Comparison of ENCODE assay signal across 9 cellular contexts in genomic region chr17:7989781-7990655, GRCh38. TPM values are rescaled to one million over a fixed set of nuclear protein-coding genes. Genes with fewer than 3 reads are reported as not detected.
DNase-seq lines count a peak whose midpoint lies in the region; ATAC-seq and TF ChIP-seq lines count a peak whose summit lies in the region.
"Had no signal": no experiment of that assay in that cellular context is flagged by ENCODE, and none has a peak within 500 bp of the region (broad histone marks: within the 10 kb centered on the region; RNA-seq: fewer than 3 reads in every experiment).

No MANE protein-coding gene starts in this region.

- H3K27ac ChIP-seq in RWPE1 (peak overlapping the region; percentile 57), foreskin keratinocyte (no peak overlapping the region), neural progenitor cell (no peak overlapping the region), stomach smooth muscle (ENCODE audit: low read length) (no peak overlapping the region)

- POLR2A ChIA-PET in Caco-2 (lab: Charles Lee): no interaction called here
- POLR2A ChIA-PET in RWPE1 (lab: Yijun Ruan, JAX; ENCODE audit: low non-redundant PET): no interaction called here

- no peak overlapping the region for H3K27ac Mint-ChIP-seq in Caco-2 (ENCODE audit: unreplicated experiment)
- H3K27ac Mint-ChIP-seq in neural progenitor cell: no peak overlapping the region

- H3K9ac ChIP-seq in neural progenitor cell (no peak overlapping the region), stomach smooth muscle (ENCODE audit: low read length in 2 of 2) (peak overlapping the region in 1 of 2 donors; percentile 21)

- H3K36me3 ChIP-seq in Caco-2 (ENCODE audit: control insufficient read depth, insufficient read depth, low read length) (no peaks in the 10 kb centered on the region), neural progenitor cell (no peaks in the 10 kb centered on the region), stomach smooth muscle (ENCODE audit: control insufficient read depth in 2 of 2, insufficient read depth in 2 of 2, low read length in 2 of 2) (no peaks in the 10 kb centered on the region)

- H3K4me3 Mint-ChIP-seq in Caco-2 (ENCODE audit: unreplicated experiment): peak overlapping the region; percentile 61
- H3K4me3 Mint-ChIP-seq in neural progenitor cell: peak overlapping the region; percentile 81

- no peaks in the 10 kb centered on the region for H3K79me2 ChIP-seq in neural progenitor cell (ENCODE audit: low read depth)

- H3K4me3 ChIP-seq in Caco-2 (ENCODE audit: low read depth, low read length) (peak overlapping the region; percentile 57), neural progenitor cell (peak overlapping the region; percentile 56), stomach smooth muscle (ENCODE audit: low read length in 2 of 2) (peak overlapping the region; percentile 58 to 72)

- peaks cover 11% of the 10 kb centered on the region for H3F3A ChIP-seq in neural progenitor cell (ENCODE audit: low read depth)

- H3K27me3 Mint-ChIP-seq in Caco-2 (ENCODE audit: insufficient read depth, unreplicated experiment) (no peaks in the 10 kb centered on the region), neural progenitor cell (ENCODE audit: insufficient read depth, low read depth) (peaks cover 14% of the 10 kb centered on the region)

- H3K27me3 ChIP-seq in Caco-2 (replicated peaks; ENCODE audit: control insufficient read depth, insufficient read depth, low read length) (no peaks in the 10 kb centered on the region), foreskin keratinocyte (no peaks in the 10 kb centered on the region), neural progenitor cell (peaks cover 20% of the 10 kb centered on the region), stomach smooth muscle (ENCODE audit: control insufficient read depth in 1 of 2, insufficient read depth in 2 of 2, low read length in 2 of 2) (peaks cover 0 to 7% of the 10 kb centered on the region in 2 donors)

- TF ChIP-seq CTCF in Caco-2 (IDR thresholded peaks at IDR 0.05; ENCODE audit: insufficient read depth in 1 of 2, low read depth in 1 of 2, low read length in 1 of 2, severe bottlenecking in 1 of 2, unreplicated experiment in 1 of 2) (peak; percentile 75 to 80), RWPE1 (conservative IDR thresholded peaks at IDR 0.05; ENCODE audit: low read depth) (peak; percentile 94), foreskin keratinocyte (conservative IDR thresholded peaks at IDR 0.05) (peak; percentile 92), neural progenitor cell (IDR thresholded peaks at IDR 0.05) (peak; percentile 95)

- BruUV-seq in Caco-2 (replicated peaks; lab: Mats Ljungman, UMichigan): no TSS peak

- peak; percentile 44 for ATAC-seq in GM19468 (IDR thresholded peaks at IDR 0.05; ENCODE audit: extremely low read depth, unreplicated experiment)
- peak; percentile 66 for ATAC-seq in foreskin keratinocyte

- DNase-seq in Caco-2 (peak; percentile 66 to 88), KG1 (lab: John Stamatoyannopoulos, UW) (peak; percentile 22), RWPE1 (ENCODE audit: low spot score) (peak; percentile 84), foreskin keratinocyte (peak in 1 of 2 donors; percentile 64), neural progenitor cell (ENCODE audit: low spot score) (peak; percentile 89)
- DNase-seq in activated effector memory CD4-positive, alpha-beta T cell treated with anti-CD3 and anti-CD28 coated beads, Interleukin-2, amount 50 U/mL, for 16 hours: peak; percentile 98

- H3K9me3 Mint-ChIP-seq in Caco-2 (ENCODE audit: unreplicated experiment) (no peaks in the 10 kb centered on the region), neural progenitor cell (peaks cover 7% of the 10 kb centered on the region)

- no peaks in the 10 kb centered on the region for H3K4me1 ChIP-seq in Caco-2
- no peaks in the 10 kb centered on the region for H3K4me1 ChIP-seq in foreskin keratinocyte
- no peaks in the 10 kb centered on the region for H3K4me1 ChIP-seq in neural progenitor cell
- H3K4me1 ChIP-seq in stomach smooth muscle (ENCODE audit: control insufficient read depth, insufficient read depth, low read length): peaks cover 7% of the 10 kb centered on the region

- intact Hi-C loops in Caco-2 (cut with micrococcal nuclease; ENCODE audit: unreplicated experiment): loop anchor here (1.0 to 10.0 kb wide), 5 partner anchors 51 to 245 kb away; partner anchors contain the start of genes CNTROB and TRAPPC1

- H3K9me3 ChIP-seq in Caco-2 (no peaks in the 10 kb centered on the region), neural progenitor cell (ENCODE audit: low read depth) (no peaks in the 10 kb centered on the region), stomach smooth muscle (ENCODE audit: control insufficient read depth in 2 of 2, low read length in 2 of 2) (no peaks in the 10 kb centered on the region)

- peak overlapping the region; percentile 90 for H3K4me2 ChIP-seq in neural progenitor cell

- CTCF ChIA-PET in Caco-2 (lab: Charles Lee): interaction anchor here (0.6 to 2.6 kb wide), 11 partner anchors 12 to 246 kb away, joined by 3 to 21 read pairs (median 4); partner anchors contain the start of genes CNTROB, GUCY2D, RNF227 and TRAPPC1
- CTCF ChIA-PET in RWPE1 (lab: Yijun Ruan, JAX): interaction anchor here (0.5 to 2.9 kb wide), 49 partner anchors 7 to 482 kb away, joined by 3 to 31 read pairs (median 4); partner anchors contain the start of genes ATP1B2, CNTROB, CYB5D1 and GUCY2D

- H3K4me1 Mint-ChIP-seq in Caco-2 (ENCODE audit: low read depth, unreplicated experiment) (no peaks in the 10 kb centered on the region), neural progenitor cell (peaks cover 5% of the 10 kb centered on the region)

- H3K36me3 Mint-ChIP-seq in Caco-2 (ENCODE audit: insufficient read depth, unreplicated experiment): no peaks in the 10 kb centered on the region
- no peaks in the 10 kb centered on the region for H3K36me3 Mint-ChIP-seq in neural progenitor cell

- H2AFZ ChIP-seq in neural progenitor cell (replicated peaks): peak overlapping the region; percentile 94

- H4K20me1 ChIP-seq in neural progenitor cell (ENCODE audit: low read depth): no peaks in the 10 kb centered on the region

RNA-seq across cellular contexts. Expression of gene GUCY2D, which starts 12.4 kb away (rescaled TPM):
- 0.74 and 1.7 TPM in 2 replicates for total RNA-seq in Caco-2 (2022)
- total RNA-seq in foreskin keratinocyte: 0.49 TPM in 1 of 2 replicates, not detected in the other
- 0.26 and 0.44 TPM in 2 replicates for polyA plus RNA-seq in foreskin keratinocyte
- total RNA-seq in neural progenitor cell (ENCODE audit: low replicate concordance): 0.37 TPM in 1 of 2 replicates, not detected in the other
- total RNA-seq: renal cortical epithelial cell had no signal

RNA-seq across cellular contexts. Expression of gene ALOX15B, which starts 48.8 kb away (rescaled TPM):
- total RNA-seq in Caco-2 (2022): not detected in 2 replicates
- 6.5 and 6.9 TPM in 2 replicates for total RNA-seq in foreskin keratinocyte
- polyA plus RNA-seq in foreskin keratinocyte: 6.2 and 7.4 TPM in 2 replicates
- 0.06 TPM in 1 of 2 replicates, not detected in the other for total RNA-seq in neural progenitor cell (ENCODE audit: low replicate concordance)

RNA-seq across cellular contexts. Expression of gene CNTROB, which starts 58.0 kb away (rescaled TPM):
- total RNA-seq in Caco-2 (2022) (22.6 and 24.2 TPM in 2 replicates), foreskin keratinocyte (29.0 and 31.8 TPM in 2 replicates), neural progenitor cell (ENCODE audit: low replicate concordance) (21.2 and 48.8 TPM in 2 replicates)
- 28.2 and 29.1 TPM in 2 replicates for polyA plus RNA-seq in foreskin keratinocyte

RNA-seq across cellular contexts. Expression of gene TRAPPC1, which starts 58.3 kb away (rescaled TPM):
- total RNA-seq in Caco-2 (2022) (75.5 and 96.2 TPM in 2 replicates), foreskin keratinocyte (117 and 135 TPM in 2 replicates), neural progenitor cell (ENCODE audit: low replicate concordance) (9.8 and 30.9 TPM in 2 replicates)
- 359 and 390 TPM in 2 replicates for polyA plus RNA-seq in foreskin keratinocyte
